ENCODE assay signal across 8 cellular contexts in the genomic region with DNA sequence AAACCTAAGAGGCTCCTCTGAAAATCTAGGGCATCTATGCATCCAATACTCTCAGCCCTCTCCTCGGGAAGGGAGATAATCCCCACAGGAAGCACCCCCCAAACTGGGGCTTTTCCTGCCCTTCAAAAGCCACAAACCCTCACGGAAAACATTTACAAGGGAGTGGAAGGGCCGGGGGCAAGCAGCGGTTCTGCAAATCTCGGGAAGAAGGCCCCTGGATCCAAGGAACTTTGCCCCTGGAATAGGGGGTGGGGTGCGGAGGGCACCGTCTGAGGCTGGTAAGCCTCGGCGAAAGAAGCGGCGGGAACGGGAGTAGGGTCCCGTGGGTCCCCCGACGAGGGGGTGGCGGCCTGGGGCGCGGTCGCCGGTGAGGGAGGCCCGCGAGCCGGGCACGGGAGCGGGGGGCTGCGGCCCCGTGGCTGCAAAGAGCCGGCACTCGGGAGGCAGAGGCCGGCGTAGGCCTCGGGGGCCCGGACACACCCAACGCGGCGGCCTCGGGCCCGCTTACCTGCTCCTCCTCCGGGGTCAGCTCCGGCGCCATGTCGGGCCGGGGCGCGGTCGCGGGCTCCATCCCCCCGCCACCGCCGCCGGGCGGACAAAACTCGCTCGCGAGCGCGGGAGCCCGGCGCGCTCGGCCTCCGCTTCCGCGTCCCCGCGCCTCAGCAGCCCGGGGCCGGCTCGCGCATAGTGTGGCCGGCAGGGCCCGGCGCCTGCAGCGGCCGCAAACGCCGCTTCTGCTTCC. TPM values are rescaled to one million over a fixed set of nuclear protein-coding genes. Genes with fewer than 3 reads are reported as not detected.
DNase-seq lines count a peak whose midpoint lies in the region; ATAC-seq and TF ChIP-seq lines count a peak whose summit lies in the region.

No MANE protein-coding gene starts in this region.

- H3K9me3 ChIP-seq in CD4-positive, alpha-beta memory T cell (ENCODE audit: control insufficient read depth in 1 of 2, low read length in 2 of 2) = no peaks in the 10 kb centered on the region
- H3K9me3 ChIP-seq in PC-3 (ENCODE audit: low read length) (no peaks in the 10 kb centered on the region), adrenal gland (replicated peaks in 1 of 3) (no peaks in the 10 kb centered on the region), hepatocyte (ENCODE audit: low read depth) (no peaks in the 10 kb centered on the region)

- WGBS in adrenal gland, 4 donors = 0% methylated on average over 2 to 77 of the region's 77 CpGs
- WGBS in hepatocyte (ENCODE audit: low lambda C conversion rate, missing lambda C conversion rate) = 2% methylated on average over 49 of the region's 77 CpGs

- H3K79me2 ChIP-seq in PC-3 (ENCODE audit: low read length) (peaks cover 50% of the 10 kb centered on the region), hepatocyte (peaks cover 51% of the 10 kb centered on the region)

- H4K20me1 ChIP-seq in PC-3 (ENCODE audit: low read length) (no peaks in the 10 kb centered on the region), hepatocyte (ENCODE audit: insufficient read depth, poor library complexity, severe bottlenecking) (peaks cover 12% of the 10 kb centered on the region)

- ATAC-seq in GM21723 (IDR thresholded peaks at IDR 0.05; ENCODE audit: unreplicated experiment) (peak; percentile 46), PC-3 (peak; percentile 47), GM21515 (IDR thresholded peaks at IDR 0.05; ENCODE audit: unreplicated experiment) (no peak)

- peak overlapping the region; percentile 92 to 96 (median 94) for H3K4me3 Mint-ChIP-seq in CD4-positive, alpha-beta memory T cell

- H2AFZ ChIP-seq in PC-3 (ENCODE audit: low read length) (peak overlapping the region; percentile 91), hepatocyte (peak overlapping the region; percentile 91)

- peak overlapping the region; percentile 77 for H3K27ac ChIP-seq in CD4-positive, alpha-beta memory T cell (ENCODE audit: low read depth, low read length)
- H3K27ac ChIP-seq in PC-3 (ENCODE audit: low read length) (peak overlapping the region; percentile 26), adrenal gland (peak overlapping the region in 4 of 5 donors; percentile 72 to 91 (median 85)), hepatocyte (peak overlapping the region; percentile 99)

- peak overlapping the region; percentile 86 to 95 (median 94) for H3K27ac Mint-ChIP-seq in CD4-positive, alpha-beta memory T cell

- peaks cover 24 to 35% (median 29%) of the 10 kb centered on the region in 4 donors for H3K4me1 Mint-ChIP-seq in CD4-positive, alpha-beta memory T cell

- TF ChIP-seq CTCF in PC-3 (conservative IDR thresholded peaks at IDR 0.05; ENCODE audit: low read depth, low read length) = no peak
- no peak for TF ChIP-seq CTCF in adrenal gland (IDR thresholded peaks at IDR 0.05)
- no peak for TF ChIP-seq CTCF in hepatocyte (IDR thresholded peaks at IDR 0.05; ENCODE audit: poor library complexity)

- no peaks in the 10 kb centered on the region for H3K36me3 ChIP-seq in CD4-positive, alpha-beta memory T cell (ENCODE audit: insufficient read depth, low read length)
- H3K36me3 ChIP-seq in PC-3 (ENCODE audit: low read depth, low read length) (no peaks in the 10 kb centered on the region), adrenal gland (replicated peaks in 1 of 2) (no peaks in the 10 kb centered on the region), hepatocyte (replicated peaks; ENCODE audit: insufficient read depth, low read depth) (no peaks in the 10 kb centered on the region)

- POLR2A ChIA-PET in CD4-positive, alpha-beta memory T cell (lab: Charles Lee; ENCODE audit: partially characterized antibody) = interaction anchor here (0.7 to 5.0 kb wide), 15 partner anchors 10 to 265 kb away, joined by 3 to 56 read pairs (median 5); a partner anchor contains a TSS
- POLR2A ChIA-PET in PC-3 (lab: Charles Lee; ENCODE audit: unreplicated experiment) = interaction anchor here (0.7 to 0.9 kb wide), 2 partner anchors 12 to 249 kb away, joined by 4 to 9 read pairs; no protein-coding TSS in a partner anchor

- no peaks in the 10 kb centered on the region for H3K9me3 Mint-ChIP-seq in CD4-positive, alpha-beta memory T cell

- H3K9me2 ChIP-seq in PC-3 (replicated peaks; ENCODE audit: low read length) (no peaks in the 10 kb centered on the region), hepatocyte (replicated peaks; ENCODE audit: insufficient read depth) (no peaks in the 10 kb centered on the region)

- H3K27me3 ChIP-seq in CD4-positive, alpha-beta memory T cell (ENCODE audit: insufficient read depth, low read length) = no peaks in the 10 kb centered on the region
- no peaks in the 10 kb centered on the region for H3K27me3 ChIP-seq in PC-3 (ENCODE audit: low read length)
- no peaks in the 10 kb centered on the region for H3K27me3 ChIP-seq in adrenal gland
- H3K27me3 ChIP-seq in hepatocyte = no peaks in the 10 kb centered on the region

- peak overlapping the region; percentile 91 for H3K9ac ChIP-seq in PC-3 (ENCODE audit: low read length)

- peak in 4 of 5 donors; percentile 32 to 43 (median 36) for DNase-seq in CD4-positive, alpha-beta memory T cell
- DNase-seq in PC-3 (peak; percentile 22), adrenal gland (peak in 2 of 7 donors; percentile 22 to 38), hepatocyte (ENCODE audit: low spot score) (peak; percentile 65), skeletal muscle cell (ENCODE audit: low read depth) (no peak), DMS153 (lab: John Stamatoyannopoulos, UW) (no peak)

- BruUV-seq in PC-3 (replicated peaks; lab: Mats Ljungman, UMichigan) = no TSS peak

- H3F3A ChIP-seq in PC-3 (ENCODE audit: low read length, unreplicated experiment) = no peaks in the 10 kb centered on the region

- intact Hi-C loops in CD4-positive, alpha-beta memory T cell (cut with micrococcal nuclease) = loop anchor here (10.0 kb wide), 1 partner anchor 64 kb away; no protein-coding TSS in a partner anchor
- intact Hi-C loops in PC-3 (cut with micrococcal nuclease) = loop anchor here (2.0 to 5.0 kb wide), 2 partner anchors 49 to 122 kb away; a partner anchor contains a TSS
- intact Hi-C loops in adrenal gland (cut with DNase I) = loop anchor here in 1 of 2 donors (10.0 kb wide), 1 partner anchor 46 kb away; a partner anchor contains a TSS

- H3K4me1 ChIP-seq in CD4-positive, alpha-beta memory T cell (ENCODE audit: insufficient read depth, low read length) = peaks cover 31% of the 10 kb centered on the region
- H3K4me1 ChIP-seq in PC-3 (ENCODE audit: insufficient read depth, low read length) (peaks cover 13% of the 10 kb centered on the region), adrenal gland (replicated peaks in 1 of 2) (peaks cover 4 to 21% of the 10 kb centered on the region in 2 donors), hepatocyte (ENCODE audit: insufficient read depth) (peaks cover 13% of the 10 kb centered on the region)

- peak overlapping the region; percentile 42 to 74 for H3K4me3 ChIP-seq in CD4-positive, alpha-beta memory T cell (ENCODE audit: low read length in 2 of 2)
- H3K4me3 ChIP-seq in PC-3 (ENCODE audit: low read length) (peak overlapping the region; percentile 97), adrenal gland (peak overlapping the region in 3 of 4 donors; percentile 27 to 96 (median 65)), hepatocyte (peak overlapping the region; percentile 93), skeletal muscle cell (ENCODE audit: low read depth, low read length) (peak overlapping the region; percentile 90)

- H3K36me3 Mint-ChIP-seq in CD4-positive, alpha-beta memory T cell = peaks cover 0 to 13% of the 10 kb centered on the region in 2 donors

- no peaks in the 10 kb centered on the region for H3K27me3 Mint-ChIP-seq in CD4-positive, alpha-beta memory T cell

- peak overlapping the region; percentile 93 for H3K4me2 ChIP-seq in PC-3 (ENCODE audit: low read length)
- H3K4me2 ChIP-seq in hepatocyte = peak overlapping the region; percentile 96

- CTCF ChIA-PET in CD4-positive, alpha-beta memory T cell (lab: Charles Lee; ENCODE audit: partially characterized antibody) = interaction anchor here (0.7 to 2.0 kb wide), 14 partner anchors 9 to 210 kb away, joined by 3 to 11 read pairs (median 4); a partner anchor contains a TSS
- CTCF ChIA-PET in PC-3 (lab: Charles Lee) = interaction anchor here (0.6 to 1.1 kb wide), 3 partner anchors 11 to 62 kb away, joined by 3 to 9 read pairs (median 6); a partner anchor contains a TSS

- peak in 1 of 2 donors; percentile 3 for TF ChIP-seq POLR2A in adrenal gland (IDR thresholded peaks at IDR 0.05)

RNA-seq across cellular contexts. Expression of a gene that starts 0.7 kb away (rescaled TPM):
- 10 to 100 TPM; 15.9 to 16.6 TPM for total RNA-seq in CD4-positive, alpha-beta memory T cell
- polyA plus RNA-seq in CD4-positive, alpha-beta memory T cell = 10 to 100 TPM; 26.5 to 31.7 TPM
- total RNA-seq in PC-3 (2014; rRNA removed) = 9.1 and 15.7 TPM in 2 replicates
- 10 to 100 TPM; 11.7 to 28.5 (median 19.9) TPM for total RNA-seq in adrenal gland
- 10 to 100 TPM in 1 of 3 donors, 1 to 10 TPM in 2; 5.9 to 20.1 (median 6.1) TPM for polyA plus RNA-seq in adrenal gland
- total RNA-seq in hepatocyte = 24.0 and 27.4 TPM in 2 replicates
- 19.6 and 23.3 TPM in 2 replicates for polyA plus RNA-seq in hepatocyte

RNA-seq across cellular contexts. Expression of a gene that starts 47.1 kb away (rescaled TPM):
- 10 to 100 TPM; 21.0 to 23.5 TPM for total RNA-seq in CD4-positive, alpha-beta memory T cell
- 10 to 100 TPM; 25.2 to 35.2 TPM for polyA plus RNA-seq in CD4-positive, alpha-beta memory T cell
- total RNA-seq in PC-3 (2014; rRNA removed) = 7.9 and 13.5 TPM in 2 replicates
- total RNA-seq in adrenal gland = 10 to 100 TPM; 18.5 to 40.8 (median 25.1) TPM
- 10 to 100 TPM; 13.5 to 21.8 (median 16.7) TPM for polyA plus RNA-seq in adrenal gland
- 25.2 and 25.6 TPM in 2 replicates for total RNA-seq in hepatocyte
- 28.8 and 33.2 TPM in 2 replicates for polyA plus RNA-seq in hepatocyte

Comparison
In these comparisons a context has a peak if more than half of its experiments do, and no peak if none do; other contexts are left out.
1. DNase-seq: peak in CD4-positive, alpha-beta memory T cell (4 of 5), PC-3 (single experiment) and hepatocyte (single experiment); none in skeletal muscle cell (single experiment) and DMS153 (single experiment).
2. H3K27ac ChIP-seq: peak in every context shown above with its lines; median percentile 99 in hepatocyte; 85 in adrenal gland; 77 in CD4-positive, alpha-beta memory T cell; 26 in PC-3.
3. Peak in every context shown above with its lines, with median percentiles within 50 percentile points of each other: H3K4me3 ChIP-seq.